ENCODE assay signal across 26 cellular contexts in the genomic region with DNA sequence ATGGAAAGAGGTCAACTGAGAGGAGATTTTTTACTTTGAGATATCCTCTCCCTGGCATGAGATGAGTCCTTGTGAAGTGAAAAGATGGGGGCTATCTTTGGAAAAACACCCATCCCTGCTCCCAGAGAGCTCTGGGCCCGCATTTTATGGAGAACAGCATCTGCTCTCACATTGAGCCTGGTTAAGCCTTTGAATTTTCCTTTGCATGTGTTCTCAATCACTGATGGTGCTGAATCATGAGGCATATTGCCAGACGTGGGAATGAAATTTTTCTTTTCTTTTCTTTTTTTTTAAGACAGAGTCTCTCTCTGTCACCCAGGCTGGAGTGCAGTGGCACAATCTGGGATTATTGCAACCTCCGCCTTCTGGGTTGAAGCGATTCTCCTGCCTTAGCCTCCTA. TPM values are rescaled to one million over a fixed set of nuclear protein-coding genes. Genes with fewer than 3 reads are reported as not detected.
DNase-seq lines count a peak whose midpoint lies in the region; ATAC-seq, FAIRE-seq and TF ChIP-seq lines count a peak whose summit lies in the region.
"Had no signal": no experiment of that assay in that cellular context is flagged by ENCODE, and none has a peak within 500 bp of the region (broad histone marks: within the 10 kb centered on the region; RNA-seq: fewer than 3 reads in every experiment).

No MANE protein-coding gene starts in this region.

- H3K4me2 ChIP-seq in astrocyte (ENCODE audit: low read length): no peak overlapping the region
- H3K4me2 ChIP-seq: BLaER1 treated with 17β-estradiol and CSF1 and Interleukin-3, amounts not matched to agents 10 nM and 100 nM had no signal

- TF ChIP-seq CTCF in left ventricle myocardium inferior (IDR thresholded peaks at IDR 0.05; ENCODE audit: borderline replicate concordance): no peak
- no peak for TF ChIP-seq CTCF in astrocyte (IDR thresholded peaks at IDR 0.05; ENCODE audit: insufficient read depth, low read depth, low read length)
- TF ChIP-seq CTCF in fibroblast of villous mesenchyme (IDR thresholded peaks at IDR 0.05; ENCODE audit: insufficient read depth, low read depth, low read length): no peak
- no peak for TF ChIP-seq CTCF in vagina (IDR thresholded peaks at IDR 0.05)
- TF ChIP-seq CTCF in GM13977 (IDR thresholded peaks at IDR 0.05; ENCODE audit: extremely low read depth, insufficient read depth, missing control alignments): no peak

- no peaks in the 10 kb centered on the region for H3K9me3 ChIP-seq in left ventricle myocardium inferior (replicated peaks)
- no peaks in the 10 kb centered on the region for H3K9me3 ChIP-seq in astrocyte (ENCODE audit: insufficient read depth, low read depth, low read length)
- H3K9me3 ChIP-seq in vagina: no peaks in the 10 kb centered on the region
- H3K9me3 ChIP-seq: BLaER1 treated with 17β-estradiol and CSF1 and Interleukin-3, amounts not matched to agents 10 nM and 100 nM; psoas muscle; upper lobe of left lung had no signal

- peaks cover 6% of the 10 kb centered on the region for H3K9me3 Mint-ChIP-seq in astrocyte (ENCODE audit: unreplicated experiment)
- H3K9me3 Mint-ChIP-seq: activated naive CD8-positive, alpha-beta T cell treated with anti-CD3 and anti-CD28 coated beads, Interleukin-2, amount 50 U/mL, for 24 hours; stimulated activated naive CD8-positive, alpha-beta T cell treated with anti-CD3 and anti-CD28 coated beads, Interleukin-15, Interleukin-2, amounts not matched to agents 100 ng/mL and 50 ng/mL, for 24 hours had no signal

- no peaks in the 10 kb centered on the region for H3K79me2 ChIP-seq in astrocyte (ENCODE audit: insufficient read depth, low read length)

- H3K36me3 ChIP-seq in left ventricle myocardium inferior: no peaks in the 10 kb centered on the region
- H3K36me3 ChIP-seq in astrocyte (ENCODE audit: insufficient read depth, low read length): no peaks in the 10 kb centered on the region
- H3K36me3 ChIP-seq in vagina: no peaks in the 10 kb centered on the region
- H3K36me3 ChIP-seq: BLaER1 treated with 17β-estradiol and CSF1 and Interleukin-3, amounts not matched to agents 10 nM and 100 nM; upper lobe of left lung; WERI-Rb-1 had no signal

- peaks cover 12% of the 10 kb centered on the region for H3K4me1 Mint-ChIP-seq in astrocyte (ENCODE audit: low read depth, unreplicated experiment)
- H3K4me1 Mint-ChIP-seq: activated naive CD8-positive, alpha-beta T cell treated with anti-CD3 and anti-CD28 coated beads, Interleukin-2, amount 50 U/mL, for 24 hours had no signal

- no peaks in the 10 kb centered on the region for H3K4me1 ChIP-seq in left ventricle myocardium inferior
- H3K4me1 ChIP-seq in astrocyte (ENCODE audit: insufficient read depth, low read length): no peaks in the 10 kb centered on the region
- H3K4me1 ChIP-seq in vagina: no peaks in the 10 kb centered on the region
- H3K4me1 ChIP-seq: BLaER1 treated with 17β-estradiol and CSF1 and Interleukin-3, amounts not matched to agents 10 nM and 100 nM; psoas muscle; upper lobe of left lung had no signal

- no peak for FAIRE-seq in astrocyte (lab: Jason Lieb, UNC)
- FAIRE-seq: bronchial epithelial cell, HTR-8/SVneo had no signal

- H3K27ac Mint-ChIP-seq in astrocyte (ENCODE audit: unreplicated experiment): no peak overlapping the region
- H3K27ac Mint-ChIP-seq: activated naive CD8-positive, alpha-beta T cell treated with anti-CD3 and anti-CD28 coated beads, Interleukin-2, amount 50 U/mL, for 24 hours; stimulated activated naive CD8-positive, alpha-beta T cell treated with anti-CD3 and anti-CD28 coated beads, Interleukin-15, Interleukin-2, amounts not matched to agents 100 ng/mL and 50 ng/mL, for 24 hours had no signal

- no peak overlapping the region for H3K9ac ChIP-seq in astrocyte (ENCODE audit: low read length)
- H3K9ac ChIP-seq: BLaER1 treated with 17β-estradiol and CSF1 and Interleukin-3, amounts not matched to agents 10 nM and 100 nM had no signal

- no peak for TF ChIP-seq POLR2A in vagina (IDR thresholded peaks at IDR 0.05)

- H3K27me3 Mint-ChIP-seq in astrocyte (ENCODE audit: low read depth, unreplicated experiment): no peaks in the 10 kb centered on the region
- H3K27me3 Mint-ChIP-seq: activated naive CD8-positive, alpha-beta T cell treated with anti-CD3 and anti-CD28 coated beads, Interleukin-2, amount 50 U/mL, for 24 hours; stimulated activated naive CD8-positive, alpha-beta T cell treated with anti-CD3 and anti-CD28 coated beads, Interleukin-15, Interleukin-2, amounts not matched to agents 100 ng/mL and 50 ng/mL, for 24 hours had no signal

- H4K20me1 ChIP-seq in astrocyte (ENCODE audit: insufficient read depth, low read length): no peaks in the 10 kb centered on the region
- H4K20me1 ChIP-seq: BLaER1 treated with 17β-estradiol and CSF1 and Interleukin-3, amounts not matched to agents 10 nM and 100 nM had no signal

- H2AFZ ChIP-seq in astrocyte (ENCODE audit: low read depth, low read length): no peak overlapping the region

- H3K27ac ChIP-seq in left ventricle myocardium inferior (replicated peaks) (no peak overlapping the region), astrocyte (ENCODE audit: low read depth, low read length) (no peak overlapping the region), vagina (peak overlapping the region; percentile 1)
- H3K27ac ChIP-seq: 22Rv1; BLaER1 treated with 17β-estradiol and CSF1 and Interleukin-3, amounts not matched to agents 10 nM and 100 nM; psoas muscle; upper lobe of left lung; WERI-Rb-1 had no signal

- H3K36me3 Mint-ChIP-seq in astrocyte (ENCODE audit: low read depth, unreplicated experiment): peaks cover 12% of the 10 kb centered on the region

- no peak for DNase-seq in Right ventricle myocardium inferior (ENCODE audit: missing footprints)
- no peak for DNase-seq in left ventricle myocardium inferior
- peak; percentile 48 for DNase-seq in astrocyte (ENCODE audit: low read depth)
- peak; percentile 40 for DNase-seq in fibroblast of villous mesenchyme (ENCODE audit: low read depth)
- DNase-seq in vagina (ENCODE audit: extremely low spot score in 2 of 2): no peak
- DNase-seq in DMS53 treated with DMSO at 0.1 percent for 48 hours (lab: John Stamatoyannopoulos, UW; ENCODE audit: unreplicated experiment): no peak
- no peak for DNase-seq in GM13977 (ENCODE audit: low spot score)
- DNase-seq: activated CD4-positive, alpha-beta T cell treated with anti-CD3 and anti-CD28 coated beads, Interleukin-2, amount 50 U/mL, for 4 hours; activated CD8-positive, alpha-beta memory T cell treated with anti-CD3 and anti-CD28 coated beads, Interleukin-2, amount 50 U/mL, for 48 hours; activated effector memory CD4-positive, alpha-beta T cell treated with anti-CD3 and anti-CD28 coated beads, Interleukin-2, amount 50 U/mL, for 16 hours; activated naive CD8-positive, alpha-beta T cell treated with anti-CD3 and anti-CD28 coated beads, Interleukin-2, amount 50 U/mL, for 24 hours; GOT3; Karpas-422; NCI-H1092; NCI-H2081; psoas muscle; stimulated activated CD4-positive, alpha-beta T cell treated with anti-CD3 and anti-CD28 coated beads, Interleukin-4, amount 100 ng/mL, for 24 hours; upper lobe of left lung; WERI-Rb-1 had no signal

- H3K27me3 ChIP-seq in left ventricle myocardium inferior (ENCODE audit: low read depth) (no peaks in the 10 kb centered on the region), astrocyte (ENCODE audit: insufficient read depth, low read length) (no peaks in the 10 kb centered on the region), vagina (no peaks in the 10 kb centered on the region)
- H3K27me3 ChIP-seq: BLaER1 treated with 17β-estradiol and CSF1 and Interleukin-3, amounts not matched to agents 10 nM and 100 nM; upper lobe of left lung had no signal

- H3K4me3 Mint-ChIP-seq in astrocyte (ENCODE audit: unreplicated experiment): no peak overlapping the region
- H3K4me3 Mint-ChIP-seq: activated naive CD8-positive, alpha-beta T cell treated with anti-CD3 and anti-CD28 coated beads, Interleukin-2, amount 50 U/mL, for 24 hours; stimulated activated naive CD8-positive, alpha-beta T cell treated with anti-CD3 and anti-CD28 coated beads, Interleukin-15, Interleukin-2, amounts not matched to agents 100 ng/mL and 50 ng/mL, for 24 hours had no signal

- H3K4me3 ChIP-seq in left ventricle myocardium inferior: no peak overlapping the region
- no peak overlapping the region for H3K4me3 ChIP-seq in astrocyte (ENCODE audit: insufficient read depth, low read depth, low read length)
- no peak overlapping the region for H3K4me3 ChIP-seq in fibroblast of villous mesenchyme (ENCODE audit: low read depth, low read length)
- H3K4me3 ChIP-seq in vagina: no peak overlapping the region
- H3K4me3 ChIP-seq: BLaER1 treated with 17β-estradiol and CSF1 and Interleukin-3, amounts not matched to agents 10 nM and 100 nM; psoas muscle; upper lobe of left lung had no signal

- ATAC-seq in Right ventricle myocardium inferior (peak; percentile 28), GM18909 (IDR thresholded peaks at IDR 0.05; ENCODE audit: poor library complexity, unreplicated experiment) (no peak)
- ATAC-seq: activated naive CD8-positive, alpha-beta T cell treated with anti-CD3 and anti-CD28 coated beads, Interleukin-2, amount 50 U/mL, for 24 hours; Panc1; psoas muscle had no signal

- intact Hi-C loops in Right ventricle myocardium inferior (cut with DNase I): no loop called here
- intact Hi-C loops in left ventricle myocardium inferior (cut with micrococcal nuclease): no loop called here
- intact Hi-C loops in vagina (cut with DNase I): no loop called here

- in situ Hi-C loops in GM13977 (cut with MboI; ENCODE audit: low pct_unique_long_range_greater_than_20kb, low sequenced_read_pairs, unreplicated experiment): no loop called here

RNA-seq across cellular contexts. Expression of gene TMEM45A, which starts 24.4 kb away (rescaled TPM):
- total RNA-seq in Right ventricle myocardium inferior (8.0 TPM), left ventricle myocardium inferior (3.2 TPM), astrocyte (35.5 and 49.7 TPM in 2 replicates), fibroblast of villous mesenchyme (31.2 and 53.1 TPM in 2 replicates), vagina (46.4 TPM)

Comparison
In these comparisons a context has a peak if more than half of its experiments do, and no peak if none do; other contexts are left out.
1. DNase-seq: peak in astrocyte (single experiment) and fibroblast of villous mesenchyme (single experiment); none in Right ventricle myocardium inferior (single experiment), left ventricle myocardium inferior (single experiment), vagina (0 of 2), DMS53 treated with DMSO at 0.1 percent for 48 hours (single experiment) and GM13977 (single experiment).